23 cellular contexts compared by ENCODE assay signal in genomic region chr20:58438970-58439808, GRCh38. TPM values are rescaled to one million over a fixed set of nuclear protein-coding genes. Genes with fewer than 3 reads are reported as not detected.
A peak's percentile ranks its signal among the peaks of the same experiment; 100 is the strongest.
DNase-seq lines count a peak whose midpoint lies in the region; ATAC-seq and TF ChIP-seq lines count a peak whose summit lies in the region.
"Had no signal": no experiment of that assay in that cellular context is flagged by ENCODE, and none has a peak within 500 bp of the region (broad histone marks: within the 10 kb centered on the region; RNA-seq: fewer than 3 reads in every experiment).

No MANE protein-coding gene starts in this region.

- peaks cover 24% of the 10 kb centered on the region for H3K4me1 Mint-ChIP-seq in activated CD4-positive, alpha-beta T cell treated with anti-CD3 and anti-CD28 coated beads, Interleukin-2, amount 10 ng/mL, durations not matched to agents 24 days and 14 days
- peaks cover 27% of the 10 kb centered on the region for H3K4me1 Mint-ChIP-seq in stimulated activated memory B cell treated with anti-CD40 and anti-IgM and Interleukin-4, amounts not matched to agents 10 μg/mL and 1 μg/mL and 100 μg/mL, for 72 hours

- H3K36me3 Mint-ChIP-seq in activated CD4-positive, alpha-beta T cell treated with anti-CD3 and anti-CD28 coated beads, Interleukin-2, amount 10 ng/mL, durations not matched to agents 24 days and 14 days (ENCODE audit: low read depth), result peaks cover 46% of the 10 kb centered on the region
- peaks cover 61% of the 10 kb centered on the region for H3K36me3 Mint-ChIP-seq in stimulated activated memory B cell treated with anti-CD40 and anti-IgM and Interleukin-4, amounts not matched to agents 10 μg/mL and 1 μg/mL and 100 μg/mL, for 72 hours

- H3K9me3 ChIP-seq in RWPE2 (ENCODE audit: severe bottlenecking) (no peaks in the 10 kb centered on the region), iPS-18a (ENCODE audit: control insufficient read depth, low read depth, low read length) (no peaks in the 10 kb centered on the region), mucosa of descending colon (no peaks in the 10 kb centered on the region)
- H3K9me3 ChIP-seq: MG63, tibial artery had no signal

- no peaks in the 10 kb centered on the region for H3K27me3 ChIP-seq in RWPE2 (ENCODE audit: insufficient read depth, poor library complexity, severe bottlenecking)
- no peaks in the 10 kb centered on the region for H3K27me3 ChIP-seq in iPS-18a (ENCODE audit: control insufficient read depth, insufficient read depth, low read length)
- H3K27me3 ChIP-seq: MG63, tibial artery had no signal

- no peak for DNase-seq in activated CD4-positive, alpha-beta T cell treated with anti-CD3 and anti-CD28 coated beads, Interleukin-2, amount 10 ng/mL, durations not matched to agents 24 days and 14 days
- DNase-seq in activated CD4-positive, alpha-beta T cell treated with anti-CD3 and anti-CD28 coated beads for 48 hours, result no peak
- DNase-seq in RWPE2 (ENCODE audit: low spot score) (peak; percentile 26), mucosa of descending colon (no peak)
- DNase-seq: activated CD4-positive, alpha-beta T cell treated with anti-CD3 and anti-CD28 coated beads, Interleukin-2, amount 50 U/mL, for 4 hours; central memory CD4-positive, alpha-beta T cell; effector CD8-positive, alpha-beta T cell; head of caudate nucleus; MG63; midbrain; NCI-H1694 treated with DMSO at 0.1 percent for 48 hours; NCI-H226; occipital lobe; stimulated activated CD4-positive, alpha-beta T cell treated with anti-CD3 and anti-CD28 coated beads, Interleukin-4, amount 100 ng/mL, for 4 hours; stimulated activated CD8-positive, alpha-beta memory T cell treated with anti-CD3 and anti-CD28 coated beads, Interleukin-4, amount 100 ng/mL, for 48 hours; tibial artery had no signal

- H3K27ac Mint-ChIP-seq in activated CD4-positive, alpha-beta T cell treated with anti-CD3 and anti-CD28 coated beads, Interleukin-2, amount 10 ng/mL, durations not matched to agents 24 days and 14 days, result peak overlapping the region; percentile 37
- H3K27ac Mint-ChIP-seq in stimulated activated memory B cell treated with anti-CD40 and anti-IgM and Interleukin-4, amounts not matched to agents 10 μg/mL and 1 μg/mL and 100 μg/mL, for 72 hours, result peak overlapping the region; percentile 22

- no peaks in the 10 kb centered on the region for H3K27me3 Mint-ChIP-seq in activated CD4-positive, alpha-beta T cell treated with anti-CD3 and anti-CD28 coated beads, Interleukin-2, amount 10 ng/mL, durations not matched to agents 24 days and 14 days
- no peaks in the 10 kb centered on the region for H3K27me3 Mint-ChIP-seq in stimulated activated memory B cell treated with anti-CD40 and anti-IgM and Interleukin-4, amounts not matched to agents 10 μg/mL and 1 μg/mL and 100 μg/mL, for 72 hours

- H3K4me3 Mint-ChIP-seq in activated CD4-positive, alpha-beta T cell treated with anti-CD3 and anti-CD28 coated beads, Interleukin-2, amount 10 ng/mL, durations not matched to agents 24 days and 14 days, result no peak overlapping the region
- H3K4me3 Mint-ChIP-seq in stimulated activated memory B cell treated with anti-CD40 and anti-IgM and Interleukin-4, amounts not matched to agents 10 μg/mL and 1 μg/mL and 100 μg/mL, for 72 hours, result no peak overlapping the region

- H3K4me3 ChIP-seq in RWPE2 (ENCODE audit: severe bottlenecking) (no peak overlapping the region), iPS-18a (ENCODE audit: low read length) (no peak overlapping the region), mucosa of descending colon (no peak overlapping the region)
- H3K4me3 ChIP-seq: MG63, skin epidermis, tibial artery had no signal

- no peaks in the 10 kb centered on the region for H3K9me3 Mint-ChIP-seq in activated CD4-positive, alpha-beta T cell treated with anti-CD3 and anti-CD28 coated beads, Interleukin-2, amount 10 ng/mL, durations not matched to agents 24 days and 14 days
- no peaks in the 10 kb centered on the region for H3K9me3 Mint-ChIP-seq in stimulated activated memory B cell treated with anti-CD40 and anti-IgM and Interleukin-4, amounts not matched to agents 10 μg/mL and 1 μg/mL and 100 μg/mL, for 72 hours

- H3K9ac ChIP-seq in iPS-18a (ENCODE audit: low read length), result no peak overlapping the region

- H3K36me3 ChIP-seq in RWPE2 (ENCODE audit: low read depth) (peaks cover 86% of the 10 kb centered on the region), iPS-18a (ENCODE audit: control insufficient read depth, low read depth, low read length) (peaks cover 4% of the 10 kb centered on the region), mucosa of descending colon (ENCODE audit: low read depth) (no peaks in the 10 kb centered on the region)

- ATAC-seq in RWPE2 (ENCODE audit: low read depth) (no peak), HG03097 (IDR thresholded peaks at IDR 0.05; ENCODE audit: low FRiP score, unreplicated experiment) (no peak), mucosa of descending colon (no peak), HG03565 (IDR thresholded peaks at IDR 0.05; ENCODE audit: unreplicated experiment) (no peak)
- ATAC-seq in stimulated activated memory B cell treated with anti-CD40 and anti-IgM and Interleukin-4, amounts not matched to agents 10 μg/mL and 1 μg/mL and 100 μg/mL, for 72 hours, result no peak

- H3K4me1 ChIP-seq in RWPE2 (ENCODE audit: insufficient read depth, poor library complexity, severe bottlenecking), result no peaks in the 10 kb centered on the region
- peaks cover 28% of the 10 kb centered on the region for H3K4me1 ChIP-seq in iPS-18a (ENCODE audit: control insufficient read depth, low read depth, low read length)
- H3K4me1 ChIP-seq in mucosa of descending colon (ENCODE audit: low read depth), result peaks cover 19% of the 10 kb centered on the region
- H3K4me1 ChIP-seq: tibial artery had no signal

- TF ChIP-seq CTCF in RWPE2 (IDR thresholded peaks at IDR 0.05; ENCODE audit: poor library complexity, severe bottlenecking) (no peak), mucosa of descending colon (IDR thresholded peaks at IDR 0.05) (no peak)

- intact Hi-C loops in activated CD4-positive, alpha-beta T cell treated with anti-CD3 and anti-CD28 coated beads, Interleukin-2, amount 10 ng/mL, durations not matched to agents 24 days and 14 days (cut with micrococcal nuclease), result no loop called here
- intact Hi-C loops in mucosa of descending colon (cut with DNase I, micrococcal nuclease), result no loop called here

- no peak overlapping the region for H3K27ac ChIP-seq in RWPE2 (ENCODE audit: poor library complexity, severe bottlenecking)
- peak overlapping the region; percentile 3 for H3K27ac ChIP-seq in iPS-18a (ENCODE audit: low read length)
- H3K27ac ChIP-seq: 22Rv1, C4-2B, tibial artery had no signal

RNA-seq across cellular contexts. Expression of gene VAPB, which starts 50.2 kb away (rescaled TPM):
- 35.0 and 36.5 TPM in 2 replicates for total RNA-seq in activated CD4-positive, alpha-beta T cell treated with anti-CD3 and anti-CD28 coated beads, Interleukin-2, amount 10 ng/mL, durations not matched to agents 24 days and 14 days
- total RNA-seq in mucosa of descending colon, result 10 to 100 TPM; 52.5 to 74.6 (median 58.8) TPM
